Comparison of ENCODE assay signal across 1 cellular context in genomic region chr2:231399853-231400667, GRCh38.
TF ChIP-seq lines count a peak whose summit lies in the region.

No MANE protein-coding gene starts in this region.

TF ChIP-seq in H1, 55 proteins besides CTCF, POLR2A, EP300 and RAD21 (continued from another document):
- TF ChIP-seq CTBP2 (IDR thresholded peaks at IDR 0.05; ENCODE audit: borderline replicate concordance, insufficient read depth, insufficient read length, low read length) (no peak), CEBPB (IDR thresholded peaks at IDR 0.05; ENCODE audit: low read depth, low read length) (no peak), GABPA (IDR thresholded peaks at IDR 0.05; ENCODE audit: borderline replicate concordance, insufficient read depth, low read length) (no peak)
TF ChIP-seq in H1: peak in this region for 0.
